ENCODE assay signal across 8 cellular contexts in the genomic region with DNA sequence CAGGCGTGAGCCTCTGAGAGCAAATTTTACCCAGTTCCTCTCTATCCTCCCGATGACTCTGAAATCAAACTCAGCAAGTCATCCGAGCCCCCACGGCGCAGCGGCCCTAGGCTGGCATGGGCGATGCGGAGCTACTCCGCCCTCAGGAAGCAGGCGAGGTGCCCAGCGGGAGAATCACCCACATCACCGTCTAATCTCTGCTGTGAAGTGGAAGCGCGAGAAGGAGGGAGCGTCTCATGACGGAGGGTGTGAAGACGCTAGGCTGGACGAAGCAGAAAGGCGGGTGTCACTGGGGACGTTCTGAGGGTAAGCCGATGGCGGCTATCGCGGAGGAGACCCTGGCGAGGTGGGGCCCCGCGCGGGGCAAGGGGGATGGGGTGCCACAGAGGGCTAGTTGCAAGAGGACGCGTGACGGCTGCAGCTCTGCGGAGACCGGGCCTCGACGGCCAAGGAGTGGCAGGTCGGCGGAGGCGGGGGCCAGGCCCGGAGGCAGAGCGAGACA. TPM values are rescaled to one million over a fixed set of nuclear protein-coding genes. Genes with fewer than 3 reads are reported as not detected.
A peak's percentile ranks its signal among the peaks of the same experiment; 100 is the strongest.
DNase-seq lines count a peak whose midpoint lies in the region; ATAC-seq, FAIRE-seq and TF ChIP-seq lines count a peak whose summit lies in the region.

No MANE protein-coding gene starts in this region.

- DNase-seq in SIG-M5 treated with dmso at 0.1 percent for 504 hours (lab: John Stamatoyannopoulos, UW; ENCODE audit: unreplicated experiment) (peak; percentile 62), SIG-M5 (lab: John Stamatoyannopoulos, UW) (no peak), OCI-LY7 (ENCODE audit: low spot score) (peak; percentile 58), GM12878 (ENCODE audit: low read depth, low spot score) (no peak), small intestine (peak; percentile 47)

- H3K9ac ChIP-seq in GM12878 (ENCODE audit: control insufficient read depth, insufficient read depth, low read length), result peak overlapping the region; percentile 77

- H3K79me2 ChIP-seq in OCI-LY7 (ENCODE audit: insufficient read depth, low read depth, low read length), result no peaks in the 10 kb centered on the region
- H3K79me2 ChIP-seq in GM12878 (ENCODE audit: control insufficient read depth, insufficient read depth, low read length), result no peaks in the 10 kb centered on the region; the same call in 1 of the 2 replicates

- TF ChIP-seq RAD21 in GM12878 (IDR thresholded peaks at IDR 0.05; ENCODE audit: insufficient read depth, low read depth, low read length), result no peak

- no peak for TF ChIP-seq POLR2A in GM12878 (IDR thresholded peaks at IDR 0.05; ENCODE audit: low read depth, low read length)

- SMC1A ChIA-PET in GM12878 (lab: Charles Lee; ENCODE audit: uncharacterized antibody, unreplicated experiment), result interaction anchor here (0.7 to 5.1 kb wide), 8 partner anchors 8 to 45 kb away, joined by 3 to 51 read pairs (median 7); a partner anchor contains a TSS

- H4K20me1 ChIP-seq in OCI-LY7 (ENCODE audit: insufficient read depth, low read length) (no peaks in the 10 kb centered on the region), GM12878 (ENCODE audit: control insufficient read depth, insufficient read depth) (no peaks in the 10 kb centered on the region)

- FAIRE-seq in GM12878 (lab: Jason Lieb, UNC) (no peak), small intestine (lab: Jason Lieb, UNC) (no peak)

- TF ChIP-seq CTCF in OCI-LY7 (conservative IDR thresholded peaks at IDR 0.05; ENCODE audit: low read length), result no peak
- TF ChIP-seq CTCF in GM12878 (IDR thresholded peaks at IDR 0.05 in 2 of 3, conservative IDR thresholded peaks at IDR 0.05 in 1 of 3; ENCODE audit: control insufficient read depth in 2 of 3, extremely low read depth in 1 of 3, insufficient read depth in 1 of 3, low read depth in 3 of 3, low read length in 3 of 3), result no peak

- in situ Hi-C loops in GM12878 (cut with MboI), result loop anchor here (5.0 kb wide), 1 partner anchor 35 kb away; a partner anchor contains a TSS

- WGBS in GM12878 (ENCODE audit: insufficient coverage, insufficient replicate concordance, low lambda C conversion rate, missing lambda C conversion rate), result 4% methylated on average over 36 of the region's 40 CpGs
- 1% methylated on average over 28 to 40 of the region's 40 CpGs for WGBS in small intestine, 3 donors

- BruUV-seq in OCI-LY7 (replicated peaks; lab: Mats Ljungman, UMichigan) (no TSS peak), GM12878 (replicated peaks; lab: Mats Ljungman, UMichigan) (no TSS peak)

- no peak for TF ChIP-seq EP300 in GM12878 (IDR thresholded peaks at IDR 0.05; ENCODE audit: borderline replicate concordance in 1 of 2, control insufficient read depth in 1 of 2, low read depth in 2 of 2, low read length in 2 of 2)

- H3K36me3 ChIP-seq in OCI-LY7 (ENCODE audit: insufficient read depth, low read length), result no peaks in the 10 kb centered on the region
- no peaks in the 10 kb centered on the region; a peak in 1 of 4 replicates for H3K36me3 ChIP-seq in GM12878 (ENCODE audit: control insufficient read depth in 2 of 2, insufficient read depth in 2 of 2, low read length in 1 of 2)
- no peaks in the 10 kb centered on the region for H3K36me3 ChIP-seq in small intestine (ENCODE audit: control insufficient read depth in 2 of 2, insufficient read depth in 2 of 2, low read length in 2 of 2)

- RAD21 ChIA-PET in GM12878 (lab: Charles Lee; ENCODE audit: unreplicated experiment), result interaction anchor here (0.5 to 6.8 kb wide), 16 partner anchors 9 to 1624 kb away, joined by 3 to 73 read pairs (median 6); a partner anchor contains a TSS

- no peaks in the 10 kb centered on the region for H3K9me2 ChIP-seq in OCI-LY7 (ENCODE audit: insufficient read depth, low read length)

- H2AFZ ChIP-seq in OCI-LY7 (ENCODE audit: low read length) (peak overlapping the region; percentile 75), GM12878 (ENCODE audit: control insufficient read depth, low read depth, low read length) (peak overlapping the region; percentile 95)

- H3K4me3 ChIP-seq in OCI-LY7 (ENCODE audit: low read depth, low read length, poor library complexity, severe bottlenecking) (peak overlapping the region; percentile 90), GM12878 (peak overlapping the region; percentile 75), iPS-18c (ENCODE audit: insufficient read depth, low read depth, low read length) (peak overlapping the region; percentile 50), small intestine (ENCODE audit: low read depth in 1 of 2, low read length in 2 of 2) (peak overlapping the region; percentile 35 to 48)

- intact Hi-C loops in OCI-LY7 (cut with micrococcal nuclease; ENCODE audit: unreplicated experiment), result loop anchor here (1.0 to 10.0 kb wide), 7 partner anchors 19 to 422 kb away; a partner anchor contains a TSS
- intact Hi-C loops in GM12878 (cut with micrococcal nuclease; ENCODE audit: unreplicated experiment), result loop anchor here (1.0 kb wide), 5 partner anchors 19 to 106 kb away; no protein-coding TSS in a partner anchor

- POLR2A ChIA-PET in OCI-LY7 (lab: Charles Lee) (interaction anchor here (0.7 to 1.8 kb wide), 6 partner anchors 9 to 123 kb away, joined by 3 to 8 read pairs (median 4); a partner anchor contains a TSS), GM12878 (lab: Charles Lee) (interaction anchor here (0.7 to 3.7 kb wide), 6 partner anchors 10 to 287 kb away, joined by 3 to 38 read pairs (median 4); a partner anchor contains a TSS)

- ATAC-seq in HG02884 (IDR thresholded peaks at IDR 0.05; ENCODE audit: unreplicated experiment) (peak; percentile 12), GM12878 (peak; percentile 51), HG02840 (IDR thresholded peaks at IDR 0.05; ENCODE audit: low FRiP score, unreplicated experiment) (no peak)

- no peaks in the 10 kb centered on the region for H3K9me3 ChIP-seq in OCI-LY7 (ENCODE audit: low read length)
- H3K9me3 ChIP-seq in GM12878 (replicated peaks; ENCODE audit: control insufficient read depth, insufficient read depth, low read length), result no peaks in the 10 kb centered on the region
- H3K9me3 ChIP-seq in iPS-18c (ENCODE audit: control insufficient read depth, insufficient read depth, low read length), result no peaks in the 10 kb centered on the region
- H3K9me3 ChIP-seq in small intestine (ENCODE audit: control insufficient read depth, low read depth), result no peaks in the 10 kb centered on the region

- H3K27ac ChIP-seq in OCI-LY7 (ENCODE audit: low read depth, low read length, poor library complexity, severe bottlenecking) (peak overlapping the region; percentile 60), GM12878 (ENCODE audit: control insufficient read depth, insufficient read depth) (peak overlapping the region; percentile 56; the same call in 1 of the 2 replicates), small intestine (ENCODE audit: low read depth in 1 of 2, low read length in 1 of 2) (peak overlapping the region in 1 of 2 donors; percentile 13)

- H3K27me3 ChIP-seq in GM12878 (replicated peaks in 1 of 2; ENCODE audit: control insufficient read depth in 2 of 2, insufficient read depth in 2 of 2, low read length in 1 of 2) (no peaks in the 10 kb centered on the region), small intestine (ENCODE audit: control insufficient read depth in 2 of 2, insufficient read depth in 2 of 2, low read length in 2 of 2) (no peaks in the 10 kb centered on the region)

- H3K4me2 ChIP-seq in OCI-LY7 (ENCODE audit: low read length) (peak overlapping the region; percentile 89), GM12878 (ENCODE audit: control insufficient read depth, insufficient read depth) (peak overlapping the region; percentile 100)

- CTCF ChIA-PET in OCI-LY7 (lab: Charles Lee; ENCODE audit: unreplicated experiment), result interaction anchor here (0.6 to 3.6 kb wide), 8 partner anchors 14 to 110 kb away, joined by 3 to 23 read pairs (median 4); no protein-coding TSS in a partner anchor
- CTCF ChIA-PET in GM12878 (lab: Yijun Ruan, JAX), result interaction anchor here (0.6 to 7.4 kb wide), 24 partner anchors 10 to 385 kb away, joined by 3 to 149 read pairs (median 6); a partner anchor contains a TSS

- H3K4me1 ChIP-seq in OCI-LY7 (ENCODE audit: insufficient read depth, low read length, poor library complexity, severe bottlenecking) (peaks cover 45% of the 10 kb centered on the region), GM12878 (ENCODE audit: control insufficient read depth, insufficient read depth, low read length) (peaks cover 19% of the 10 kb centered on the region), small intestine (ENCODE audit: control insufficient read depth in 2 of 2, insufficient read depth in 1 of 2, low read depth in 1 of 2, low read length in 1 of 2) (no peaks in the 10 kb centered on the region)

RNA-seq across cellular contexts. Expression of a gene that starts 9.1 kb away (rescaled TPM):
- total RNA-seq in OCI-LY7 (2014; rRNA removed; shearing (Covaris generic)), result 165 and 190 TPM in 2 replicates
- total RNA-seq in OCI-LY7 (2022) (256 and 266 TPM in 2 replicates), GM12878 (2014; rRNA removed) (222 and 225 TPM in 2 replicates), GM12878 (2014; rRNA removed; fragmentation: Illumina TruSeq; extraction: Trizol) (108 and 120 TPM in 2 replicates), GM12878 (2021) (271 and 276 TPM in 2 replicates)
- total RNA-seq in GM12878 (2013; cell fraction: nucleolus; rRNA removed), result 76.7 and 81.1 TPM in 2 replicates
- 114 TPM for polyA plus RNA-seq in GM12878 (2011; ENCODE audit: low read depth)
- polyA plus RNA-seq in GM12878 (2011; rRNA removed) (160 and 346 TPM in 2 replicates), GM12878 (2014; fragmentation: Illumina TruSeq; extraction: Trizol) (163 and 192 TPM in 2 replicates), GM12878 (2014; fragmentation: Nextera tagmentation; extraction: Ambion mirVana) (10 to 100 TPM in 1 of 2 experiments, 1 to 10 TPM in 1; 5.0 to 15.3 TPM), GM12878 (2014; rRNA removed) (257 and 287 TPM in 2 replicates), GM12878 (2016; fragmentation: Nextera tagmentation; extraction: Ambion mirVana) (100 to 1,000 TPM; 250 to 275 TPM), small intestine (100 to 1,000 TPM in 1 of 3 donors, 10 to 100 TPM in 2; 23.9 to 117 (median 49.2) TPM)
- 449 and 513 TPM in 2 replicates for polyA plus RNA-seq in GM12878 (2011; cell fraction: cytosol; rRNA removed)
- 325 and 326 TPM in 2 replicates for polyA plus RNA-seq in GM12878 (2011; cell fraction: nucleus; rRNA removed)
- polyA plus RNA-seq in GM12878 (2012), result 201 and 206 TPM in 2 replicates
- 423 and 505 TPM in 2 replicates for polyA minus RNA-seq in GM12878 (2011; rRNA and poly(A)+ RNA removed)
- 100.0 and 111 TPM in 2 replicates for polyA minus RNA-seq in GM12878 (2011; cell fraction: cytosol; rRNA and poly(A)+ RNA removed)
- 45.9 and 66.9 TPM in 2 replicates for polyA minus RNA-seq in GM12878 (2011; cell fraction: nucleus; rRNA and poly(A)+ RNA removed)

RNA-seq across cellular contexts. Expression of a gene that starts 21.9 kb away (rescaled TPM):
- total RNA-seq in OCI-LY7 (2014; rRNA removed; shearing (Covaris generic)), result not detected in 2 replicates
- total RNA-seq in OCI-LY7 (2022) (not detected in 2 replicates), GM12878 (2014; rRNA removed) (not detected in 2 replicates), GM12878 (2014; rRNA removed; fragmentation: Illumina TruSeq; extraction: Trizol) (not detected in 2 replicates), GM12878 (2021) (0.13 TPM in 1 of 2 replicates, not detected in the other)
- not detected in 2 replicates for total RNA-seq in GM12878 (2013; cell fraction: nucleolus; rRNA removed)
- polyA plus RNA-seq in GM12878 (2011; ENCODE audit: low read depth), result not detected
- polyA plus RNA-seq in GM12878 (2011; rRNA removed) (0.14 TPM in 1 of 2 replicates, not detected in the other), GM12878 (2014; fragmentation: Illumina TruSeq; extraction: Trizol) (not detected in 2 replicates), GM12878 (2014; fragmentation: Nextera tagmentation; extraction: Ambion mirVana) (not detected), GM12878 (2014; rRNA removed) (not detected in 2 replicates), GM12878 (2016; fragmentation: Nextera tagmentation; extraction: Ambion mirVana) (not detected), small intestine (1 to 10 TPM in 1 of 3 donors, not detected in 2; 2.1 TPM)
- polyA plus RNA-seq in GM12878 (2011; cell fraction: cytosol; rRNA removed), result 0.05 and 0.16 TPM in 2 replicates
- 0.18 and 1.5 TPM in 2 replicates for polyA plus RNA-seq in GM12878 (2011; cell fraction: nucleus; rRNA removed)
- polyA plus RNA-seq in GM12878 (2012), result not detected in 2 replicates
- 0.05 TPM in 1 of 2 replicates, not detected in the other for polyA minus RNA-seq in GM12878 (2011; rRNA and poly(A)+ RNA removed)
- polyA minus RNA-seq in GM12878 (2011; cell fraction: cytosol; rRNA and poly(A)+ RNA removed), result not detected in 2 replicates
- not detected in 2 replicates for polyA minus RNA-seq in GM12878 (2011; cell fraction: nucleus; rRNA and poly(A)+ RNA removed)

RNA-seq across cellular contexts. Expression of a gene that starts 35.5 kb away (rescaled TPM):
- total RNA-seq in OCI-LY7 (2014; rRNA removed; shearing (Covaris generic)), result not detected in 2 replicates
- total RNA-seq in OCI-LY7 (2022) (not detected in 2 replicates), GM12878 (2014; rRNA removed) (not detected in 2 replicates), GM12878 (2014; rRNA removed; fragmentation: Illumina TruSeq; extraction: Trizol) (not detected in 2 replicates), GM12878 (2021) (not detected in 2 replicates)
- total RNA-seq in GM12878 (2013; cell fraction: nucleolus; rRNA removed), result not detected in 2 replicates
- not detected for polyA plus RNA-seq in GM12878 (2011; ENCODE audit: low read depth)
- polyA plus RNA-seq in GM12878 (2011; rRNA removed) (not detected in 2 replicates), GM12878 (2014; fragmentation: Illumina TruSeq; extraction: Trizol) (not detected in 2 replicates), GM12878 (2014; fragmentation: Nextera tagmentation; extraction: Ambion mirVana) (not detected), GM12878 (2014; rRNA removed) (not detected in 2 replicates), GM12878 (2016; fragmentation: Nextera tagmentation; extraction: Ambion mirVana) (not detected), small intestine (not detected)
- not detected in 2 replicates for polyA plus RNA-seq in GM12878 (2011; cell fraction: cytosol; rRNA removed)
- polyA plus RNA-seq in GM12878 (2011; cell fraction: nucleus; rRNA removed), result not detected in 2 replicates
- polyA plus RNA-seq in GM12878 (2012), result not detected in 2 replicates
- polyA minus RNA-seq in GM12878 (2011; rRNA and poly(A)+ RNA removed), result not detected in 2 replicates
- polyA minus RNA-seq in GM12878 (2011; cell fraction: cytosol; rRNA and poly(A)+ RNA removed), result not detected in 2 replicates
- not detected in 2 replicates for polyA minus RNA-seq in GM12878 (2011; cell fraction: nucleus; rRNA and poly(A)+ RNA removed)

RNA-seq across cellular contexts. Expression of a gene that starts 42.0 kb away (rescaled TPM):
- total RNA-seq in OCI-LY7 (2014; rRNA removed; shearing (Covaris generic)), result 0.10 and 0.28 TPM in 2 replicates
- 0.82 and 1.2 TPM in 2 replicates for total RNA-seq in OCI-LY7 (2022)
- total RNA-seq in GM12878 (2013; cell fraction: nucleolus; rRNA removed), result 2.1 and 5.2 TPM in 2 replicates
- 0.11 and 0.16 TPM in 2 replicates for total RNA-seq in GM12878 (2014; rRNA removed)
- total RNA-seq in GM12878 (2014; rRNA removed; fragmentation: Illumina TruSeq; extraction: Trizol), result 0.05 and 0.09 TPM in 2 replicates
- 0.59 and 0.74 TPM in 2 replicates for total RNA-seq in GM12878 (2021)
- polyA plus RNA-seq in GM12878 (2011; ENCODE audit: low read depth), result not detected
- 0.33 and 0.48 TPM in 2 replicates for polyA plus RNA-seq in GM12878 (2011; rRNA removed)
- polyA plus RNA-seq in GM12878 (2011; cell fraction: cytosol; rRNA removed), result 0.39 and 0.74 TPM in 2 replicates
- polyA plus RNA-seq in GM12878 (2011; cell fraction: nucleus; rRNA removed), result 6.9 and 9.0 TPM in 2 replicates
- 0.90 and 1.2 TPM in 2 replicates for polyA plus RNA-seq in GM12878 (2012)
- 0.06 TPM in 1 of 2 replicates, not detected in the other for polyA plus RNA-seq in GM12878 (2014; fragmentation: Illumina TruSeq; extraction: Trizol)
- not detected for polyA plus RNA-seq in GM12878 (2014; fragmentation: Nextera tagmentation; extraction: Ambion mirVana)
- polyA plus RNA-seq in GM12878 (2014; rRNA removed), result 0.37 and 0.47 TPM in 2 replicates
- polyA plus RNA-seq in GM12878 (2016; fragmentation: Nextera tagmentation; extraction: Ambion mirVana), result under 1 TPM; 0.09 to 0.16 TPM
- polyA minus RNA-seq in GM12878 (2011; rRNA and poly(A)+ RNA removed), result 0.29 and 0.41 TPM in 2 replicates
- polyA minus RNA-seq in GM12878 (2011; cell fraction: cytosol; rRNA and poly(A)+ RNA removed), result 4.5 and 7.3 TPM in 2 replicates
- 2.7 and 3.3 TPM in 2 replicates for polyA minus RNA-seq in GM12878 (2011; cell fraction: nucleus; rRNA and poly(A)+ RNA removed)
- 100 to 1,000 TPM in 2 of 3 donors, 10 to 100 TPM in 1; 39.2 to 204 (median 164) TPM for polyA plus RNA-seq in small intestine

RNA-seq across cellular contexts. Expression of a gene that starts 51.9 kb away (rescaled TPM):
- total RNA-seq in OCI-LY7 (2014; rRNA removed; shearing (Covaris generic)), result not detected in 2 replicates
- total RNA-seq in OCI-LY7 (2022) (not detected in 2 replicates), GM12878 (2014; rRNA removed) (not detected in 2 replicates), GM12878 (2014; rRNA removed; fragmentation: Illumina TruSeq; extraction: Trizol) (not detected in 2 replicates), GM12878 (2021) (not detected in 2 replicates)
- total RNA-seq in GM12878 (2013; cell fraction: nucleolus; rRNA removed), result not detected in 2 replicates
- polyA plus RNA-seq in GM12878 (2011; ENCODE audit: low read depth), result not detected
- polyA plus RNA-seq in GM12878 (2011; rRNA removed) (not detected in 2 replicates), GM12878 (2014; fragmentation: Illumina TruSeq; extraction: Trizol) (not detected in 2 replicates), GM12878 (2014; fragmentation: Nextera tagmentation; extraction: Ambion mirVana) (not detected), GM12878 (2014; rRNA removed) (not detected in 2 replicates), GM12878 (2016; fragmentation: Nextera tagmentation; extraction: Ambion mirVana) (under 1 TPM in 1 of 2 experiments, not detected in 1; 0.17 TPM), small intestine (under 1 TPM in 2 of 3 donors, not detected in 1; 0.21 to 0.54 TPM)
- not detected in 2 replicates for polyA plus RNA-seq in GM12878 (2011; cell fraction: cytosol; rRNA removed)
- not detected in 2 replicates for polyA plus RNA-seq in GM12878 (2011; cell fraction: nucleus; rRNA removed)
- 0.12 TPM in 1 of 2 replicates, not detected in the other for polyA plus RNA-seq in GM12878 (2012)
- not detected in 2 replicates for polyA minus RNA-seq in GM12878 (2011; rRNA and poly(A)+ RNA removed)
- not detected in 2 replicates for polyA minus RNA-seq in GM12878 (2011; cell fraction: cytosol; rRNA and poly(A)+ RNA removed)
- not detected in 2 replicates for polyA minus RNA-seq in GM12878 (2011; cell fraction: nucleus; rRNA and poly(A)+ RNA removed)

Comparison
In these comparisons a context has a peak if more than half of its experiments do, and no peak if none do; other contexts are left out.
1. DNase-seq: peak in SIG-M5 treated with dmso at 0.1 percent for 504 hours (single experiment), OCI-LY7 (single experiment) and small intestine (single experiment); none in SIG-M5 (single experiment) and GM12878 (single experiment).
2. Peak in every context shown above with its lines, with median percentiles within 50 percentile points of each other: H3K4me3 ChIP-seq.